Comparison of ENCODE assay signal across 13 cellular contexts in the genomic region with DNA sequence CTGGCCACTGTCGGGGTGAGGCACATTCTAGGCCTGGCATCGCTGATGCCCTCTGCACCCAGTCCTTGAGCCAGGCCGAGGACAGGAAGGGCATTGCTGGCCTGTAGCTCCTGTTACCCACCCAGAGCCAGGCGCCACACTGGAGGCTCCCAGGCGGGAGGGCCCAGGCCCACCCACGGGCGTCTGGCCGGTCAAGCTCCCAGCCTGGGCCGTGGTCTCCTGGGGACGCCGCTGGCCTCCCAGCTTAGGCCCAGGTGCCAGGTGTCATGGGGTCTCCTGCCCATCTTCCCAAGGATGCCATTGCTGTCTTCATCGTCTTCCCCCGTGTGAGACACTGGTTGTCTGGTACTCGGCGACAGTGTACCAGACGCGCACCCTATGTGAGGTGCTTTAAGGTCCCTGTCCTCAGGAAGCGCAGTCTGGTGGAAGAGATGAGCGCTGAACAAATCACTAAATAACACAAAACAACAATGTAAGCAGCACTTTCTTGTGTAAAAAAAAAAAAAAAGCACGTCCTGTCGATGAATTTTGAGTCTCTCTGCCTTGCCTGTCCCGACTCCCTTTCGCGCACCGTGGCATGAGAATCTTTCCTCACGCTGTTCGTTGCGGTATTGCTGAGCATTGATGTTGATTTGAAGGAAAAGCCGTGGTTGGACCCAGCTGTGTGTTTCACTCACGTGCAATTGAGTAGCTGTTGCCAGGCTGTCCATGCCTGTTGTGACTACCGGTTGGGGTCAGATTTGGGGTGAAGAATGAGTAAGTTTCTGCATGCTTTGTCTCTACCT. TPM values are rescaled to one million over a fixed set of nuclear protein-coding genes. Genes with fewer than 3 reads are reported as not detected.
DNase-seq lines count a peak whose midpoint lies in the region; ATAC-seq and TF ChIP-seq lines count a peak whose summit lies in the region.
"Had no signal": no experiment of that assay in that cellular context is flagged by ENCODE, and none has a peak within 500 bp of the region (broad histone marks: within the 10 kb centered on the region; RNA-seq: fewer than 3 reads in every experiment).

No MANE protein-coding gene starts in this region.

- no peaks in the 10 kb centered on the region for H3K4me1 ChIP-seq in psoas muscle
- no peaks in the 10 kb centered on the region for H3K4me1 ChIP-seq in lower lobe of right lung
- H3K4me1 ChIP-seq: pancreas had no signal

- peak; percentile 28 for DNase-seq in activated CD4-positive, alpha-beta memory T cell treated with anti-CD3 and anti-CD28 coated beads for 36 hours
- DNase-seq in activated CD4-positive, alpha-beta memory T cell treated with anti-CD3 and anti-CD28 coated beads, Interleukin-2, amount 10 ng/mL, durations not matched to agents 7 days and 5 days, result no peak
- peak; percentile 50 for DNase-seq in M059J (ENCODE audit: low read depth)
- DNase-seq in epithelial cell of esophagus (ENCODE audit: low read depth), result peak; percentile 21
- DNase-seq in psoas muscle, result peak in 1 of 2 donors; percentile 46
- no peak for DNase-seq in occipital lobe (lab: John Stamatoyannopoulos, UW)
- no peak for DNase-seq in lower lobe of right lung
- DNase-seq: activated T-cell treated with anti-CD3 and anti-CD28 coated beads for 4 hours, anterior cingulate cortex, DMS153, MV-4-11 had no signal

- intact Hi-C loops in activated CD4-positive, alpha-beta memory T cell treated with anti-CD3 and anti-CD28 coated beads for 36 hours (cut with micrococcal nuclease), result no loop called here
- intact Hi-C loops in psoas muscle (cut with DNase I), result no loop called here
- intact Hi-C loops in lower lobe of right lung (cut with DNase I), result no loop called here

- WGBS in psoas muscle, 3 donors, result 63 to 77% (median 68%) methylated on average over 30 to 31 of the region's 31 CpGs

- H3K36me3 ChIP-seq in psoas muscle (ENCODE audit: insufficient read depth in 1 of 2, low read depth in 1 of 2) (peaks cover 5 to 35% of the 10 kb centered on the region in 2 donors), lower lobe of right lung (peaks cover 40% of the 10 kb centered on the region)

- peaks cover 4% of the 10 kb centered on the region for H3K36me3 Mint-ChIP-seq in activated CD4-positive, alpha-beta memory T cell treated with anti-CD3 and anti-CD28 coated beads for 36 hours
- peaks cover 9% of the 10 kb centered on the region for H3K36me3 Mint-ChIP-seq in activated CD4-positive, alpha-beta memory T cell treated with anti-CD3 and anti-CD28 coated beads, Interleukin-2, amount 10 ng/mL, durations not matched to agents 7 days and 5 days (ENCODE audit: low read depth)

- H3K9me3 ChIP-seq in psoas muscle (no peaks in the 10 kb centered on the region), lower lobe of right lung (no peaks in the 10 kb centered on the region)
- H3K9me3 ChIP-seq: pancreas had no signal

- TF ChIP-seq CTCF in epithelial cell of esophagus (IDR thresholded peaks at IDR 0.05; ENCODE audit: insufficient read depth, low read depth, low read length, missing control alignments) (no peak), psoas muscle (IDR thresholded peaks at IDR 0.05) (no peak), lower lobe of right lung (IDR thresholded peaks at IDR 0.05) (no peak)

- no peaks in the 10 kb centered on the region for H3K9me3 Mint-ChIP-seq in activated CD4-positive, alpha-beta memory T cell treated with anti-CD3 and anti-CD28 coated beads for 36 hours
- no peaks in the 10 kb centered on the region for H3K9me3 Mint-ChIP-seq in activated CD4-positive, alpha-beta memory T cell treated with anti-CD3 and anti-CD28 coated beads, Interleukin-2, amount 10 ng/mL, durations not matched to agents 7 days and 5 days

- no peak overlapping the region for H3K4me3 Mint-ChIP-seq in activated CD4-positive, alpha-beta memory T cell treated with anti-CD3 and anti-CD28 coated beads for 36 hours
- no peak overlapping the region for H3K4me3 Mint-ChIP-seq in activated CD4-positive, alpha-beta memory T cell treated with anti-CD3 and anti-CD28 coated beads, Interleukin-2, amount 10 ng/mL, durations not matched to agents 7 days and 5 days

- POLR2A ChIA-PET in activated CD4-positive, alpha-beta memory T cell treated with anti-CD3 and anti-CD28 coated beads for 36 hours (lab: Charles Lee), result no interaction called here
- POLR2A ChIA-PET in activated CD4-positive, alpha-beta memory T cell treated with anti-CD3 and anti-CD28 coated beads, Interleukin-2, amount 10 ng/mL, durations not matched to agents 7 days and 5 days (lab: Charles Lee), result no interaction called here

- no peak overlapping the region for H3K27ac ChIP-seq in psoas muscle
- H3K27ac ChIP-seq in lower lobe of right lung, result no peak overlapping the region
- H3K27ac ChIP-seq: pancreas had no signal

- peaks cover 16% of the 10 kb centered on the region for H3K4me1 Mint-ChIP-seq in activated CD4-positive, alpha-beta memory T cell treated with anti-CD3 and anti-CD28 coated beads for 36 hours (ENCODE audit: low read depth)
- peaks cover 8% of the 10 kb centered on the region for H3K4me1 Mint-ChIP-seq in activated CD4-positive, alpha-beta memory T cell treated with anti-CD3 and anti-CD28 coated beads, Interleukin-2, amount 10 ng/mL, durations not matched to agents 7 days and 5 days

- H3K27me3 ChIP-seq in psoas muscle (ENCODE audit: insufficient read depth in 3 of 3, low read length in 2 of 3) (no peaks in the 10 kb centered on the region), lower lobe of right lung (ENCODE audit: low read depth) (no peaks in the 10 kb centered on the region)
- H3K27me3 ChIP-seq: pancreas had no signal

- H3K4me3 ChIP-seq in epithelial cell of esophagus (ENCODE audit: low read length) (no peak overlapping the region), psoas muscle (no peak overlapping the region), lower lobe of right lung (no peak overlapping the region)
- H3K4me3 ChIP-seq: pancreas had no signal

- ATAC-seq in psoas muscle (peak in 3 of 4 donors; percentile 8 to 31 (median 10)), GM19452 (IDR thresholded peaks at IDR 0.05; ENCODE audit: unreplicated experiment) (no peak), lower lobe of right lung (no peak)

- H3K27ac Mint-ChIP-seq in activated CD4-positive, alpha-beta memory T cell treated with anti-CD3 and anti-CD28 coated beads for 36 hours, result peak overlapping the region; percentile 3
- no peak overlapping the region for H3K27ac Mint-ChIP-seq in activated CD4-positive, alpha-beta memory T cell treated with anti-CD3 and anti-CD28 coated beads, Interleukin-2, amount 10 ng/mL, durations not matched to agents 7 days and 5 days

- CTCF ChIA-PET in activated CD4-positive, alpha-beta memory T cell treated with anti-CD3 and anti-CD28 coated beads for 36 hours (lab: Charles Lee), result interaction anchor here (0.6 to 2.1 kb wide), 2 partner anchors 10 to 355 kb away, joined by 3 to 12 read pairs; no protein-coding TSS in a partner anchor
- CTCF ChIA-PET in activated CD4-positive, alpha-beta memory T cell treated with anti-CD3 and anti-CD28 coated beads, Interleukin-2, amount 10 ng/mL, durations not matched to agents 7 days and 5 days (lab: Charles Lee), result interaction anchor here (0.6 to 2.5 kb wide), 2 partner anchors 9 to 1726 kb away, joined by 3 to 13 read pairs; no protein-coding TSS in a partner anchor

- H3K27me3 Mint-ChIP-seq in activated CD4-positive, alpha-beta memory T cell treated with anti-CD3 and anti-CD28 coated beads for 36 hours, result no peaks in the 10 kb centered on the region
- H3K27me3 Mint-ChIP-seq in activated CD4-positive, alpha-beta memory T cell treated with anti-CD3 and anti-CD28 coated beads, Interleukin-2, amount 10 ng/mL, durations not matched to agents 7 days and 5 days, result no peaks in the 10 kb centered on the region

RNA-seq across cellular contexts. Expression of a gene that starts 27.0 kb away (rescaled TPM):
- total RNA-seq in activated CD4-positive, alpha-beta memory T cell treated with anti-CD3 and anti-CD28 coated beads for 36 hours, result 10 to 100 TPM; 46.1 to 50.5 TPM
- total RNA-seq in activated CD4-positive, alpha-beta memory T cell treated with anti-CD3 and anti-CD28 coated beads, Interleukin-2, amount 10 ng/mL, durations not matched to agents 7 days and 5 days, result 10 to 100 TPM; 76.0 to 76.5 TPM
- total RNA-seq in M059J (2014; rRNA removed; shearing (Covaris generic)), result 18.4 and 33.1 TPM in 2 replicates
- total RNA-seq in psoas muscle (10 to 100 TPM; 13.3 to 22.2 (median 20.4) TPM), occipital lobe (23.1 TPM), lower lobe of right lung (47.4 TPM)
- polyA plus RNA-seq in psoas muscle, result 10 to 100 TPM in 1 of 3 donors, 1 to 10 TPM in 2; 6.4 to 21.4 (median 8.5) TPM

Comparison
In these comparisons a context has a peak if more than half of its experiments do, and no peak if none do; other contexts are left out.
1. DNase-seq: peak in activated CD4-positive, alpha-beta memory T cell treated with anti-CD3 and anti-CD28 coated beads for 36 hours (single experiment), M059J (single experiment) and epithelial cell of esophagus (single experiment); none in activated CD4-positive, alpha-beta memory T cell treated with anti-CD3 and anti-CD28 coated beads, Interleukin-2, amount 10 ng/mL, durations not matched to agents 7 days and 5 days (single experiment), occipital lobe (single experiment) and lower lobe of right lung (single experiment).
2. ATAC-seq: peak in psoas muscle (3 of 4); none in GM19452 (single experiment) and lower lobe of right lung (0 of 2).